ENCODE assay signal across 22 cellular contexts in the genomic region with DNA sequence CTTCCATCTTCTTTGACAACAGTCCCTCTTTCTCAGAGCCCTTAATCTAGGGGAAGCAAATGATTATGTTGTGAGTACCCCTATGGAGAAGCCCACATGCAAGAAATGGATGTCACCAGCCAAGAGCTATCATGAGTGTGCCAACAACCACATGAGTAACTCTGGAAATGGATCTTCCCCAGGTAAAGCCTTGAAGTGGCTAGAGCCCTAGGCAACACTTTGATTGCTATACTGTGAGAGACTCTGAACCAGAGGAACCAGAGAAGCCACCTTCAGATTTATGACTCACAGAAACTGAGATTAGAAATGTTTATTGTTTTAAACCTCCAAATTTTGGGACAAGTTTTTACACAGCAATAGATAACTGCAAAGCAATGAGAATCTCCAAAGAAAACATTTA.
"Had no signal": no experiment of that assay in that cellular context is flagged by ENCODE, and none has a peak within 500 bp of the region (broad histone marks: within the 10 kb centered on the region; RNA-seq: fewer than 3 reads in every experiment).

No MANE protein-coding gene starts in this region.

- H3K9me3 ChIP-seq: colonic mucosa, heart left ventricle, left lung, spleen, thoracic aorta had no signal

- ATAC-seq: activated CD4-positive, alpha-beta T cell treated with anti-CD3 and anti-CD28 coated beads for 36 hours; activated T-helper 17 cell treated with anti-CD3 and anti-CD28 coated beads, Interleukin-2, amount 50 U/mL, for 72 hours; heart left ventricle; left lung; natural killer cell; WTC11 had no signal

- H3K36me3 ChIP-seq: brain microvascular endothelial cell, colonic mucosa, heart left ventricle, left lung, spleen, thoracic aorta had no signal

- H3K27me3 Mint-ChIP-seq: activated CD4-positive, alpha-beta T cell treated with anti-CD3 and anti-CD28 coated beads for 36 hours; activated T-cell treated with anti-CD3 and anti-CD28 coated beads, Interleukin-2, amount 50 U/mL, for 24 hours had no signal

- H3K4me1 ChIP-seq: colonic mucosa, heart left ventricle, left lung, spleen had no signal

- H3K36me3 Mint-ChIP-seq: activated naive CD4-positive, alpha-beta T cell treated with anti-CD3 and anti-CD28 coated beads, Interleukin-2, amount 50 U/mL, for 72 hours; natural killer cell; WTC11 had no signal

- H3K9me3 Mint-ChIP-seq: activated T-cell treated with anti-CD3 and anti-CD28 coated beads, Interleukin-2, amount 50 U/mL, for 24 hours; T-helper 1 cell treated with Interleukin-12 subunit alpha and Interleukin-12 subunit beta and Interleukin-4 antibody, amounts not matched to agents 30 μg/mL and 1 μg/mL, for 36 hours; WTC11 had no signal

- H3K27me3 ChIP-seq: brain microvascular endothelial cell, colonic mucosa, heart left ventricle, left lung, spleen had no signal

- H3K27ac Mint-ChIP-seq: activated CD4-positive, alpha-beta T cell treated with anti-CD3 and anti-CD28 coated beads for 36 hours; activated naive CD4-positive, alpha-beta T cell treated with anti-CD3 and anti-CD28 coated beads, Interleukin-2, amount 50 U/mL, for 72 hours; activated T-cell treated with anti-CD3 and anti-CD28 coated beads, Interleukin-2, amount 50 U/mL, for 24 hours; activated T-helper 17 cell treated with anti-CD3 and anti-CD28 coated beads, Interleukin-2, amount 50 U/mL, for 72 hours; natural killer cell; progenitor cell of endocrine pancreas; T-helper 1 cell treated with Interleukin-12 subunit alpha and Interleukin-12 subunit beta and Interleukin-4 antibody, amounts not matched to agents 30 μg/mL and 1 μg/mL, for 36 hours; WTC11 had no signal

- H3K4me3 Mint-ChIP-seq: activated CD4-positive, alpha-beta T cell treated with anti-CD3 and anti-CD28 coated beads for 36 hours; activated T-cell treated with anti-CD3 and anti-CD28 coated beads, Interleukin-2, amount 50 U/mL, for 24 hours; activated T-helper 17 cell treated with anti-CD3 and anti-CD28 coated beads, Interleukin-2, amount 50 U/mL, for 72 hours; natural killer cell; T-helper 1 cell treated with Interleukin-12 subunit alpha and Interleukin-12 subunit beta and Interleukin-4 antibody, amounts not matched to agents 30 μg/mL and 1 μg/mL, for 36 hours; WTC11 had no signal

- DNase-seq: activated CD4-positive, alpha-beta T cell treated with anti-CD3 and anti-CD28 coated beads for 36 hours; activated CD4-positive, alpha-beta T cell treated with anti-CD3 and anti-CD28 coated beads, Interleukin-2, amount 50 U/mL, for 4 hours; activated CD8-positive, alpha-beta memory T cell treated with anti-CD3 and anti-CD28 coated beads for 24 hours; activated CD8-positive, alpha-beta memory T cell treated with anti-CD3 and anti-CD28 coated beads, Interleukin-2, amount 50 U/mL, for 4 hours; activated T-cell treated with anti-CD3 and anti-CD28 coated beads, Interleukin-2, amount 50 U/mL, for 24 hours; aorta; brain microvascular endothelial cell; colonic mucosa; heart left ventricle; left lung; midbrain; natural killer cell; spleen; stimulated activated CD4-positive, alpha-beta T cell treated with anti-CD3 and anti-CD28 coated beads, Interleukin-4, amount 100 ng/mL, for 1 hour; stimulated activated naive CD4-positive, alpha-beta T cell; T1000 had no signal

- H3K27ac ChIP-seq: brain microvascular endothelial cell, colonic mucosa, heart left ventricle, left lung, spleen, thoracic aorta had no signal

- H3K4me3 ChIP-seq: colonic mucosa, heart left ventricle, left lung, spleen, thoracic aorta had no signal

- H3K4me1 Mint-ChIP-seq: activated CD4-positive, alpha-beta T cell treated with anti-CD3 and anti-CD28 coated beads for 36 hours; activated T-helper 17 cell treated with anti-CD3 and anti-CD28 coated beads, Interleukin-2, amount 50 U/mL, for 72 hours; natural killer cell had no signal
